In genomic region chr22:24285245-24285644, GRCh38 we compare ENCODE assay signal across 12 cellular contexts. TPM values are rescaled to one million over a fixed set of nuclear protein-coding genes. Genes with fewer than 3 reads are reported as not detected.
A peak's percentile ranks its signal among the peaks of the same experiment; 100 is the strongest.
DNase-seq lines count a peak whose midpoint lies in the region; ATAC-seq, FAIRE-seq and TF ChIP-seq lines count a peak whose summit lies in the region.
"Had no signal": no experiment of that assay in that cellular context is flagged by ENCODE, and none has a peak within 500 bp of the region (broad histone marks: within the 10 kb centered on the region; RNA-seq: fewer than 3 reads in every experiment).

No MANE protein-coding gene starts in this region.

- 0 out of 2 replicates have a peak, but pooled peaks cover 4% of the 10 kb centered on the region for H3F3A ChIP-seq in Loucy (ENCODE audit: low read depth)

- H3K36me3 ChIP-seq in Loucy (ENCODE audit: insufficient read depth, low read length) (no peaks in the 10 kb centered on the region), esophagus muscularis mucosa (no peaks in the 10 kb centered on the region), spleen (no peaks in the 10 kb centered on the region)
- H3K36me3 ChIP-seq: thoracic aorta had no signal

- TF ChIP-seq POLR2A in esophagus muscularis mucosa (IDR thresholded peaks at IDR 0.05; ENCODE audit: low read depth) (no peak), spleen (IDR thresholded peaks at IDR 0.05) (no peak)

- H3K4me3 ChIP-seq in Loucy (ENCODE audit: low read length, poor library complexity, severe bottlenecking) (peak overlapping the region; percentile 0), esophagus muscularis mucosa (no peak overlapping the region), spleen (no peak overlapping the region), dorsolateral prefrontal cortex (peak overlapping the region in 9 of 59 donors; percentile 4 to 58 (median 21))
- H3K4me3 ChIP-seq: thoracic aorta had no signal

- intact Hi-C loops in esophagus muscularis mucosa (cut with DNase I) (no loop called here), spleen (cut with DNase I; ENCODE audit: low total_unique reads) (no loop called here), dorsolateral prefrontal cortex (cut with DNase I) (no loop called here)

- peaks cover 69% of the 10 kb centered on the region for H4K20me1 ChIP-seq in Loucy (ENCODE audit: insufficient read depth, low read length, poor library complexity, severe bottlenecking)

- peak overlapping the region; percentile 54 for H3K4me2 ChIP-seq in Loucy (ENCODE audit: low read depth, low read length, poor library complexity, severe bottlenecking)

- no peak overlapping the region for H2AFZ ChIP-seq in Loucy (ENCODE audit: low read length)

- H3K4me1 ChIP-seq in Loucy (ENCODE audit: insufficient read depth, low read length, poor library complexity, severe bottlenecking) (peaks cover 45% of the 10 kb centered on the region), esophagus muscularis mucosa (peaks cover 50 to 91% (median 78%) of the 10 kb centered on the region in 4 donors), spleen (peaks cover 13 to 95% (median 56%) of the 10 kb centered on the region in 6 donors)

- no peak for DNase-seq in activated T-cell treated with anti-CD3 and anti-CD28 coated beads, Interleukin-2, amount 50 U/mL, for 72 hours
- DNase-seq in activated T-cell treated with anti-CD3 and anti-CD28 coated beads, Interleukin-2, amount 50 U/mL, for 1 hour = no peak
- DNase-seq in esophagus muscularis mucosa (ENCODE audit: extremely low spot score) (no peak), spleen (no peak), dorsolateral prefrontal cortex (no peak), GM19239 (ENCODE audit: insufficient read length, low spot score) (no peak)
- DNase-seq: NCI-H1694 treated with DMSO at 0.1 percent for 48 hours; occipital lobe; stimulated activated CD4-positive, alpha-beta T cell treated with anti-CD3 and anti-CD28 coated beads, Interleukin-4, amount 100 ng/mL, for 1 hour had no signal

- peak overlapping the region; percentile 45 to 59 for H3K4me3 Mint-ChIP-seq in activated T-cell treated with anti-CD3 and anti-CD28 coated beads, Interleukin-2, amount 50 U/mL, for 72 hours

- H3K9me3 ChIP-seq in Loucy (ENCODE audit: insufficient read depth, low read depth, low read length) = no peaks in the 10 kb centered on the region
- H3K9me3 ChIP-seq in esophagus muscularis mucosa = no peaks in the 10 kb centered on the region
- no peaks in the 10 kb centered on the region for H3K9me3 ChIP-seq in spleen
- H3K9me3 ChIP-seq: thoracic aorta had no signal

- TF ChIP-seq CTCF in Loucy (conservative IDR thresholded peaks at IDR 0.05; ENCODE audit: low read length) = no peak
- no peak for TF ChIP-seq CTCF in esophagus muscularis mucosa (IDR thresholded peaks at IDR 0.05)
- no peak for TF ChIP-seq CTCF in spleen (IDR thresholded peaks at IDR 0.05 in 8 of 11, conservative IDR thresholded peaks at IDR 0.05 in 3 of 11)
- TF ChIP-seq CTCF in dorsolateral prefrontal cortex (IDR thresholded peaks at IDR 0.05 in 54 of 56, conservative IDR thresholded peaks at IDR 0.05 in 2 of 56; ENCODE audit: low read depth in 1 of 56, partially characterized antibody in 56 of 56) = no peak

- H3K9ac ChIP-seq in Loucy (ENCODE audit: low read depth, low read length, poor library complexity, severe bottlenecking) = no peak overlapping the region

- H3K9me3 Mint-ChIP-seq in activated T-cell treated with anti-CD3 and anti-CD28 coated beads, Interleukin-2, amount 50 U/mL, for 72 hours = no peaks in the 10 kb centered on the region

- H3K4me1 Mint-ChIP-seq in activated T-cell treated with anti-CD3 and anti-CD28 coated beads, Interleukin-2, amount 50 U/mL, for 72 hours (ENCODE audit: low read depth) = peaks cover 63% of the 10 kb centered on the region

- no peak overlapping the region for H3K27ac Mint-ChIP-seq in activated T-cell treated with anti-CD3 and anti-CD28 coated beads, Interleukin-2, amount 50 U/mL, for 72 hours

- H3K79me2 ChIP-seq in Loucy (ENCODE audit: insufficient read depth, low read length) = peaks cover 95% of the 10 kb centered on the region

- TF ChIP-seq EP300 in esophagus muscularis mucosa (IDR thresholded peaks at IDR 0.05) = no peak

- no peak for FAIRE-seq in GM19239 (lab: Jason Lieb, UNC)

- peak overlapping the region; percentile 59 to 73 (median 70) for H3K27ac ChIP-seq in esophagus muscularis mucosa (replicated peaks in 1 of 4)
- H3K27ac ChIP-seq in spleen = peak overlapping the region in 5 of 8 donors; percentile 8 to 33 (median 32)
- peak overlapping the region in 27 of 59 donors; percentile 2 to 76 (median 45) for H3K27ac ChIP-seq in dorsolateral prefrontal cortex
- H3K27ac ChIP-seq: thoracic aorta had no signal

- WGBS in esophagus muscularis mucosa = 48% methylated on average over 4 of the region's 4 CpGs
- WGBS in spleen, 5 donors = 48 to 60% (median 58%) methylated on average over 4 of the region's 4 CpGs

- ATAC-seq in activated T-cell treated with anti-CD3 and anti-CD28 coated beads, Interleukin-2, amount 50 U/mL, for 72 hours (replicated peaks in 1 of 2) = peak; percentile 81 to 85
- ATAC-seq in GM21447 (IDR thresholded peaks at IDR 0.05; ENCODE audit: unreplicated experiment) = no peak

- no peaks in the 10 kb centered on the region for H3K9me2 ChIP-seq in Loucy (replicated peaks; ENCODE audit: low read depth, low read length)

- H3K36me3 Mint-ChIP-seq in activated T-cell treated with anti-CD3 and anti-CD28 coated beads, Interleukin-2, amount 50 U/mL, for 72 hours (ENCODE audit: insufficient read depth in 2 of 2) = no peaks in the 10 kb centered on the region

- no peaks in the 10 kb centered on the region for H3K27me3 Mint-ChIP-seq in activated T-cell treated with anti-CD3 and anti-CD28 coated beads, Interleukin-2, amount 50 U/mL, for 72 hours (ENCODE audit: low read depth)

- H3K27me3 ChIP-seq in Loucy (ENCODE audit: insufficient read depth, low read length, poor library complexity, severe bottlenecking) = no peaks in the 10 kb centered on the region
- H3K27me3 ChIP-seq in esophagus muscularis mucosa = no peaks in the 10 kb centered on the region
- H3K27me3 ChIP-seq in spleen (replicated peaks in 1 of 7) = no peaks in the 10 kb centered on the region
- H3K27me3 ChIP-seq in dorsolateral prefrontal cortex = no peaks in the 10 kb centered on the region

RNA-seq across cellular contexts. Expression of gene SPECC1L, which starts 14.6 kb away (rescaled TPM):
- 10 to 100 TPM; 59.4 to 61.8 TPM for total RNA-seq in activated T-cell treated with anti-CD3 and anti-CD28 coated beads, Interleukin-2, amount 50 U/mL, for 72 hours
- total RNA-seq in esophagus muscularis mucosa (100 to 1,000 TPM in 2 of 4 donors, 10 to 100 TPM in 2; 63.6 to 116 (median 90.1) TPM), spleen (10 to 100 TPM; 37.6 to 65.4 (median 53.9) TPM), dorsolateral prefrontal cortex (100 to 1,000 TPM in 29 of 120 experiments, 10 to 100 TPM in 91; 59.5 to 136 (median 91.9) TPM)
- polyA plus RNA-seq in spleen = 10 to 100 TPM in 1 of 3 donors, 1 to 10 TPM in 2; 5.0 to 14.1 (median 6.0) TPM

RNA-seq across cellular contexts. Expression of gene GGT5, which starts 40.4 kb away (rescaled TPM):
- under 1 TPM in 1 of 2 donors, not detected in 1; 0.37 TPM for total RNA-seq in activated T-cell treated with anti-CD3 and anti-CD28 coated beads, Interleukin-2, amount 50 U/mL, for 72 hours
- total RNA-seq in esophagus muscularis mucosa (10 to 100 TPM; 15.4 to 59.2 (median 37.2) TPM), spleen (10 to 100 TPM in 6 of 7 donors, 1 to 10 TPM in 1; 9.5 to 47.2 (median 28.9) TPM), dorsolateral prefrontal cortex (10 to 100 TPM in 113 of 120 experiments, 1 to 10 TPM in 7; 5.9 to 50.2 (median 18.8) TPM)
- polyA plus RNA-seq in spleen = 10 to 100 TPM; 24.5 to 36.4 (median 32.6) TPM

Comparison
In these comparisons a context has a peak if more than half of its experiments do, and no peak if none do; other contexts are left out.
1. RNA of gene GGT5, which starts 40.4 kb away (total RNA-seq): 15.4 to 59.2 TPM in esophagus muscularis mucosa, 9.5 to 47.2 TPM in spleen and 5.9 to 50.2 TPM in dorsolateral prefrontal cortex; 0.37 TPM in activated T-cell treated with anti-CD3 and anti-CD28 coated beads, Interleukin-2, amount 50 U/mL, for 72 hours; every median in the first group is over 4 times any median in the second.